8 cellular contexts compared by ENCODE assay signal in the genomic region with DNA sequence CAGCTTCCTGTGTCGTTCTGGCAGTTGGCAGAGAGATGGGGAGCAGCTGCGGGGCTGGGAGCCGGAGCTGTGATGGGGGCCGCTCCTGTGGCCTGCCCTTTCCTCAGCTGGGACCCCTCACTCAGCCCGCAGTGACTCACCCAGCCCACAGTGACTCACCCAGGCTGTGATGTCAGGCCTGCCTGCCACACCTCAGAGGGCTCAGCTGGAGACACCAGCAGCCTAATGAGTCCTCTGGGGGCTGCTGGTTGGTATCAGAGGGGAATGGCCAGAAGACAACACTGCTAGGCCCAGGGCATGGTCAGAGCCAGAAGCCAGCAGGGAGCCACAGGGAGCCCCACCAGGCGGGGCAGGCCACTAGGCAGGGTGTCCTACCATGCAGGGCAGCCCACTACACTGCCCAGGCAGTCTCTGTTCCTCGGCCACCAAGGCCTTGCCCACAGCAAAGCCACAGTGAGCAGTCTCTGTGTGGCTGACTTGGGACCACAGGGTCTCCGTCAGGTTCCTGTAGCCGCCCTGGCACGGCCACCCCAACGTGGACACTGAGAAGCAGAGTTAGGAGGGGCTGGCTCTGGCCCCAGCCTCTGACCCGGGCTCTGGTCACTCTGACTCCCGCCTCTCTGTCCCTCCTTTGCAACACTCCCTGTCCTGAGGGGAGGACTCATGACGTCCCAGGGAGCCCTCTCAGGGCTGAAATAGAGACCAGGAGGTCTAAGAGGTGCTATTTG. TPM values are rescaled to one million over a fixed set of nuclear protein-coding genes. Genes with fewer than 3 reads are reported as not detected.
DNase-seq lines count a peak whose midpoint lies in the region; ATAC-seq, FAIRE-seq and TF ChIP-seq lines count a peak whose summit lies in the region.

No MANE protein-coding gene starts in this region.

- peak; percentile 62 for ATAC-seq in HG02623 (IDR thresholded peaks at IDR 0.05; ENCODE audit: unreplicated experiment)
- ATAC-seq in left lung: peak; percentile 54

- FAIRE-seq in frontal cortex (lab: Jason Lieb, UNC): no peak

- H3K9ac ChIP-seq in BLaER1 treated with 17β-estradiol and CSF1 and Interleukin-3, amounts not matched to agents 10 nM and 100 nM: peak overlapping the region; percentile 36 to 79 (median 60); a peak in 20 of 22 replicates

- H4K20me1 ChIP-seq in BLaER1 treated with 17β-estradiol and CSF1 and Interleukin-3, amounts not matched to agents 10 nM and 100 nM: no peaks in the 10 kb centered on the region

- no peaks in the 10 kb centered on the region for H3K36me3 ChIP-seq in BLaER1 treated with 17β-estradiol and CSF1 and Interleukin-3, amounts not matched to agents 10 nM and 100 nM
- H3K36me3 ChIP-seq in adrenal gland (replicated peaks in 1 of 2): no peaks in the 10 kb centered on the region
- H3K36me3 ChIP-seq in left lung: no peaks in the 10 kb centered on the region

- WGBS in adrenal gland, 4 donors: 49 to 66% (median 65%) methylated on average over 3 to 14 of the region's 14 CpGs; no CpG with 5 or more reads in 1 of the 4 donors

- H3K4me1 ChIP-seq in BLaER1 treated with 17β-estradiol and CSF1 and Interleukin-3, amounts not matched to agents 10 nM and 100 nM: peaks cover 79 to 100% (median 99%) of the 10 kb centered on the region in 10 experiments
- H3K4me1 ChIP-seq in adrenal gland (replicated peaks in 1 of 2) (peaks cover 0 to 23% of the 10 kb centered on the region in 2 donors), left lung (peaks cover 15 to 70% of the 10 kb centered on the region in 2 donors)

- no peak for TF ChIP-seq POLR2A in adrenal gland (IDR thresholded peaks at IDR 0.05)

- intact Hi-C loops in adrenal gland (cut with DNase I): no loop called here
- intact Hi-C loops in left lung (cut with DNase I): no loop called here

- peak overlapping the region in 5 of 10 experiments; percentile 18 to 50 (median 31); a peak in 6 of 20 replicates for H3K4me3 ChIP-seq in BLaER1 treated with 17β-estradiol and CSF1 and Interleukin-3, amounts not matched to agents 10 nM and 100 nM
- H3K4me3 ChIP-seq in adrenal gland (no peak overlapping the region), left lung (no peak overlapping the region)

- TF ChIP-seq CTCF in adrenal gland (IDR thresholded peaks at IDR 0.05) (no peak), left lung (IDR thresholded peaks at IDR 0.05) (no peak)

- DNase-seq in T-helper 2 cell (peak in 4 of 5 experiments; percentile 23 to 78 (median 57)), adrenal gland (peak in 5 of 7 donors; percentile 18 to 63 (median 24)), left lung (peak; percentile 78 to 88), frontal cortex (ENCODE audit: low spot score in 2 of 2) (no peak), foreskin melanocyte (no peak)
- peak; percentile 93 for DNase-seq in stimulated activated CD8-positive, alpha-beta memory T cell treated with anti-CD3 and anti-CD28 coated beads, Interleukin-4, amount 100 ng/mL, for 48 hours

- peak overlapping the region; percentile 83 to 98 (median 93) for H3K4me2 ChIP-seq in BLaER1 treated with 17β-estradiol and CSF1 and Interleukin-3, amounts not matched to agents 10 nM and 100 nM

- H3K27ac ChIP-seq in BLaER1 treated with 17β-estradiol and CSF1 and Interleukin-3, amounts not matched to agents 10 nM and 100 nM: peak overlapping the region; percentile 42 to 87 (median 72); a peak in 21 of 22 replicates
- H3K27ac ChIP-seq in adrenal gland (peak overlapping the region in 1 of 5 donors; percentile 10), left lung (peak overlapping the region in 1 of 2 donors; percentile 42)

- H3K9me3 ChIP-seq in BLaER1 treated with 17β-estradiol and CSF1 and Interleukin-3, amounts not matched to agents 10 nM and 100 nM (replicated peaks in 1 of 11): no peaks in the 10 kb centered on the region
- H3K9me3 ChIP-seq in adrenal gland (replicated peaks in 1 of 3) (no peaks in the 10 kb centered on the region), left lung (no peaks in the 10 kb centered on the region)

- H3K27me3 ChIP-seq in BLaER1 treated with 17β-estradiol and CSF1 and Interleukin-3, amounts not matched to agents 10 nM and 100 nM: no peaks in the 10 kb centered on the region
- H3K27me3 ChIP-seq in adrenal gland: no peaks in the 10 kb centered on the region
- no peaks in the 10 kb centered on the region for H3K27me3 ChIP-seq in left lung

RNA-seq across cellular contexts. Expression of gene FXYD2, which starts 4.3 kb away (rescaled TPM):
- total RNA-seq in adrenal gland (1 to 10 TPM in 6 of 8 donors, not detected in 2; 1.2 to 4.3 (median 2.7) TPM), left lung (1 to 10 TPM; 1.2 to 4.4 TPM), frontal cortex (0.82 TPM)
- 10 to 100 TPM in 1 of 3 donors, 1 to 10 TPM in 1, under 1 TPM in 1; 0.27 to 11.3 (median 3.6) TPM for polyA plus RNA-seq in adrenal gland

RNA-seq across cellular contexts. Expression of gene DSCAML1, which starts 31.8 kb away (rescaled TPM):
- total RNA-seq in adrenal gland (1 to 10 TPM in 1 of 8 donors, under 1 TPM in 6, not detected in 1; 0.09 to 1.7 (median 0.57) TPM), left lung (under 1 TPM; 0.35 to 0.39 TPM), frontal cortex (6.1 TPM)
- polyA plus RNA-seq in adrenal gland: 1 to 10 TPM in 1 of 3 donors, under 1 TPM in 2; 0.33 to 1.9 (median 0.40) TPM

RNA-seq across cellular contexts. Expression of gene FXYD6, which starts 47.7 kb away (rescaled TPM):
- 100 to 1,000 TPM in 5 of 8 donors, 10 to 100 TPM in 3; 54.4 to 218 (median 104) TPM for total RNA-seq in adrenal gland
- polyA plus RNA-seq in adrenal gland: 10 to 100 TPM; 83.2 to 94.4 (median 93.9) TPM
- total RNA-seq in left lung: 10 to 100 TPM; 41.4 to 55.0 TPM
- 69.3 TPM for total RNA-seq in frontal cortex

Comparison
In these comparisons a context has a peak if more than half of its experiments do, and no peak if none do; other contexts are left out.
1. DNase-seq: peak in T-helper 2 cell (4 of 5), adrenal gland (5 of 7), left lung (2 of 2) and stimulated activated CD8-positive, alpha-beta memory T cell treated with anti-CD3 and anti-CD28 coated beads, Interleukin-4, amount 100 ng/mL, for 48 hours (single experiment); none in frontal cortex (0 of 2) and foreskin melanocyte (single experiment).